Comparison of ENCODE assay signal across 15 cellular contexts in the genomic region with DNA sequence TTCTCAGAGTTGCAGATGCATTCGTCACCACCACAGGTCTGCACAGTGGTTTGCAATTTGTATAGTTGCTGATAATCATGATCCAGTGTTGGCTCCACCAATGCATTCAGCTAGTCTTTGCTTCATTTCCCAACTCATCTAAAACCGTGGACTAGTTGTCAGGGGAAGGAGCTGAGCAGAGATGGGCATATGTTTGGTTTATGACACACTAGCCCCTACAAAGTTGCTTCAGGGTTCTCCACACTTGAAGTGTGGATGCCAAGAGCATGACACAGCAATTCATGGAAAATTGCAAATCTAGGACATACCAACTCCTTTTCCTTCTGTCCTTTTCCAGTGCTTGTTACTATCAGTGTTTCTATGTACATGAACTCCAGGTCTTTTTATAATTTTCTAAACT.
"Had no signal": no experiment of that assay in that cellular context is flagged by ENCODE, and none has a peak within 500 bp of the region (broad histone marks: within the 10 kb centered on the region; RNA-seq: fewer than 3 reads in every experiment).

No MANE protein-coding gene starts in this region.

- H3K36me3 Mint-ChIP-seq: activated naive CD4-positive, alpha-beta T cell treated with anti-CD3 and anti-CD28 coated beads, Interleukin-2, amount 50 U/mL, for 24 hours had no signal

- H3K27ac ChIP-seq: psoas muscle, sigmoid colon, upper lobe of right lung had no signal

- H3K9me3 Mint-ChIP-seq: activated naive CD4-positive, alpha-beta T cell treated with anti-CD3 and anti-CD28 coated beads, Interleukin-2, amount 50 U/mL, for 24 hours; activated T-helper 2 cell treated with anti-CD3 and anti-CD28 coated beads, Interferon-gamma antibody, Interleukin-2, Interleukin-4, amounts not matched to agents 10 μg/mL and 5 μg/mL and 100 μg/mL, durations not matched to agents 14 hours and 24 hours and 36 hours; nephron progenitor cell had no signal

- H3K9me3 ChIP-seq: psoas muscle, sigmoid colon, upper lobe of right lung had no signal

- DNase-seq: activated CD4-positive, alpha-beta T cell treated with anti-CD3 and anti-CD28 coated beads for 48 hours; caudate nucleus; dermis blood vessel endothelial cell; erythroblast; head of caudate nucleus; left ventricle myocardium superior; mesendoderm; nephron progenitor cell; psoas muscle; sigmoid colon; stimulated activated CD4-positive, alpha-beta T cell treated with anti-CD3 and anti-CD28 coated beads, Interleukin-12 subunit alpha, Interleukin-12 subunit beta, amount 100 ng/mL, for 4 hours; stimulated activated naive CD4-positive, alpha-beta T cell; upper lobe of right lung had no signal

- H3K27me3 Mint-ChIP-seq: activated naive CD4-positive, alpha-beta T cell treated with anti-CD3 and anti-CD28 coated beads, Interleukin-2, amount 50 U/mL, for 24 hours had no signal

- H3K4me1 Mint-ChIP-seq: activated naive CD4-positive, alpha-beta T cell treated with anti-CD3 and anti-CD28 coated beads, Interleukin-2, amount 50 U/mL, for 24 hours; nephron progenitor cell had no signal

- H3K4me3 ChIP-seq: psoas muscle, sigmoid colon, upper lobe of right lung had no signal

- H3K4me1 ChIP-seq: psoas muscle, sigmoid colon, upper lobe of right lung had no signal

- ATAC-seq: left ventricle myocardium superior, psoas muscle, upper lobe of right lung had no signal

- H3K4me3 Mint-ChIP-seq: activated naive CD4-positive, alpha-beta T cell treated with anti-CD3 and anti-CD28 coated beads, Interleukin-2, amount 50 U/mL, for 24 hours; nephron progenitor cell had no signal

- H3K27ac Mint-ChIP-seq: activated naive CD4-positive, alpha-beta T cell treated with anti-CD3 and anti-CD28 coated beads, Interleukin-2, amount 50 U/mL, for 24 hours; activated T-helper 2 cell treated with anti-CD3 and anti-CD28 coated beads, Interferon-gamma antibody, Interleukin-2, Interleukin-4, amounts not matched to agents 10 μg/mL and 5 μg/mL and 100 μg/mL, durations not matched to agents 14 hours and 24 hours and 36 hours; nephron progenitor cell had no signal

- H3K27me3 ChIP-seq: sigmoid colon, upper lobe of right lung had no signal

- H3K36me3 ChIP-seq: sigmoid colon, upper lobe of right lung had no signal
